ENCODE assay signal across 19 cellular contexts in the genomic region with DNA sequence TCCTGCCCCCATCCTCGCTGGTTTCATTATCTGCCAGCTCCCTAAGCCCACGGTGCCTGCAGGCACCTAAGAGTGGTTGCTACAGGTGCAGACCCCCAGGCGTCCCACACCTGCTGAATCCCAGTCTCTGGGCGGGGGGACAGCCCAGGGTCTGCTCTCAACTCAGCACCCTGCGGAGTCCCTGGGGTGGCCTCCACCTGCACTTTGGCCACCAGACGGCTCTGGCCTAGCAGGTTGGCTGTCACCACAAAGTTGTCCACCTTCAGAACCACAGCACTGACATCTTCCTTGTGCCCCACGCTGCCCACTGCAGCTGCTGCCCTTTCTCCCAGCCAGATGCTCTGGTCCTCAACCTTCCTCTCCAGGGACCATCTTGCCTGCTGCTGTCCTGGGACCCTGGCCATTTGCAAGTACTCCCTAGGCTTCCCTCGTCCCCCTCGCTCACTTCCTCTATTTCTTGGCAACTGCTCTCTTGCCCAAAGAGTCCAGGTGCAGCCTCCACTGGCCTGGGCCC.
"Had no signal": no experiment of that assay in that cellular context is flagged by ENCODE, and none has a peak within 500 bp of the region (broad histone marks: within the 10 kb centered on the region; RNA-seq: fewer than 3 reads in every experiment).

No MANE protein-coding gene starts in this region.

- ATAC-seq: effector memory CD8-positive, alpha-beta T cell; gastroesophageal sphincter; left colon; mucosa of descending colon; naive thymus-derived CD8-positive, alpha-beta T cell had no signal

- H3K4me3 Mint-ChIP-seq: dendritic cell treated with granulocyte-macrophage colony-stimulating factor and Interleukin-4, amounts not matched to agents 40 ng/mL and 50 ng/mL, for 4 days; effector memory CD8-positive, alpha-beta T cell; immature natural killer cell; naive thymus-derived CD8-positive, alpha-beta T cell had no signal

- FAIRE-seq: colon had no signal

- H3K9me3 ChIP-seq: esophagus squamous epithelium, gastroesophageal sphincter, mucosa of descending colon, right atrium auricular region, sigmoid colon, uterus had no signal

- DNase-seq: effector memory CD8-positive, alpha-beta T cell; esophagus squamous epithelium; foreskin fibroblast; immature natural killer cell; left colon; mammary epithelial cell; mucosa of descending colon; naive thymus-derived CD8-positive, alpha-beta T cell; sigmoid colon; stimulated activated CD4-positive, alpha-beta T cell treated with anti-CD3 and anti-CD28 coated beads, Interleukin-2, amount 100 ng/mL, for 24 hours; stimulated activated CD4-positive, alpha-beta T cell treated with anti-CD3 and anti-CD28 coated beads, Interleukin-4, amount 100 ng/mL, for 4 hours; stimulated activated naive CD4-positive, alpha-beta T cell; trophoblast cell; uterus had no signal

- H3K4me1 ChIP-seq: esophagus squamous epithelium, gastroesophageal sphincter, right atrium auricular region, sigmoid colon, uterus had no signal

- H3K27ac Mint-ChIP-seq: dendritic cell treated with granulocyte-macrophage colony-stimulating factor and Interleukin-4, amounts not matched to agents 40 ng/mL and 50 ng/mL, for 4 days; effector memory CD8-positive, alpha-beta T cell had no signal

- H3K27ac ChIP-seq: esophagus squamous epithelium, gastroesophageal sphincter, right atrium auricular region, sigmoid colon, skin epidermis, uterus had no signal

- H3K4me3 ChIP-seq: esophagus squamous epithelium, gastroesophageal sphincter, mucosa of descending colon, right atrium auricular region, sigmoid colon, skin epidermis, uterus had no signal

- H3K36me3 ChIP-seq: esophagus squamous epithelium, gastroesophageal sphincter, right atrium auricular region, sigmoid colon, uterus had no signal
